ENCODE assay signal across 8 cellular contexts in the genomic region with DNA sequence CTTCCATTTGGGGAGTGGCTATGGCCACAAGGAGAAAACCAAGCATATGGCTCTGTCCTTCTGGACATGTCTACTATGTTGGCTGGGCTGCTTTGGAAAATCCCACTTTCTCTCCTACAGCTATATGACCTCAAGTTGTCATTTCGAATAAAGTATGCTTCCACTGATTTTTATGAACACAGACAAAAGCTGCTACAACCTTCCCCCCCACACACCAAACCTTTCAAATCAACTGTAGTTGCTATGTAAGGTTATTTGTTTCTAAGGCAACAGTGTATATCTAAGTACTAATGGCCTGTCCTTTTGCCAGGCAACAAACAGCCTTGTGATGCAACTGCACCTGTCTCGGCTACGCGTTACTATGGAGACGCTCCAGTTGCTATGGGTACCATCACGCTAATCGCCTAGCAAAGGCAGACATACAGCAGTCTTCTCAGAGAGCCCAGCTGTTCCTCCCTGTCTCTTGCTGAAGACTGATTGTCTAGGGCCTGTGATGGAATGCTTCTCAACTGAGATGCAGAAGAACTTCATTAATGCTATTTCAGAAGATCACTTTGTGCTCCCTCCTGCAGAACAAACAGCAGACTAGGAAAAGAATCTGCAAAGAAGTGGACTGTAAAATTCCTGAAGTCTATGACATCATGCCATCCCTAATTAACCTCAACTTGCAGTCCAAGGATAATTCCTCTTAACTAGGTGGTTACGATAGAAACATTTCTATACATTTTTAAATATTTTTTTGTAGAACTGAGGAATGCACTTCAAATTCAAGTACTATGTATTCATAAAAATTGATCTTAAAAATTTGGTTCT.
DNase-seq lines count a peak whose midpoint lies in the region; TF ChIP-seq lines count a peak whose summit lies in the region.

No MANE protein-coding gene starts in this region.

- peak overlapping the region in 2 of 4 donors; percentile 28 to 39 for H3K4me3 Mint-ChIP-seq in IgD-negative memory B cell
- no peak overlapping the region for H3K4me3 Mint-ChIP-seq in activated T-helper 2 cell treated with anti-CD3 and anti-CD28 coated beads, Interferon-gamma antibody, Interleukin-2, Interleukin-4, amounts not matched to agents 10 μg/mL and 5 μg/mL and 100 μg/mL, durations not matched to agents 14 hours and 24 hours and 36 hours (ENCODE audit: low read depth)

- TF ChIP-seq CTCF in fibroblast of lung (conservative IDR thresholded peaks at IDR 0.05 in 1 of 2, IDR thresholded peaks at IDR 0.05 in 1 of 2; ENCODE audit: low read depth in 1 of 2, low read length in 2 of 2) (no peak), spleen (IDR thresholded peaks at IDR 0.05 in 8 of 11, conservative IDR thresholded peaks at IDR 0.05 in 3 of 11) (no peak)

- H3K36me3 Mint-ChIP-seq in IgD-negative memory B cell = peaks cover 14% of the 10 kb centered on the region
- H3K36me3 Mint-ChIP-seq in activated T-helper 2 cell treated with anti-CD3 and anti-CD28 coated beads, Interferon-gamma antibody, Interleukin-2, Interleukin-4, amounts not matched to agents 10 μg/mL and 5 μg/mL and 100 μg/mL, durations not matched to agents 14 hours and 24 hours and 36 hours (ENCODE audit: low read depth) = peaks cover 74% of the 10 kb centered on the region

- peaks cover 46 to 49% (median 47%) of the 10 kb centered on the region in 3 donors for H3K4me1 Mint-ChIP-seq in IgD-negative memory B cell
- H3K4me1 Mint-ChIP-seq in activated T-helper 2 cell treated with anti-CD3 and anti-CD28 coated beads, Interferon-gamma antibody, Interleukin-2, Interleukin-4, amounts not matched to agents 10 μg/mL and 5 μg/mL and 100 μg/mL, durations not matched to agents 14 hours and 24 hours and 36 hours (ENCODE audit: low read depth) = peaks cover 39% of the 10 kb centered on the region

- 86 to 96% (median 88%) methylated on average over 8 of the region's 8 CpGs for WGBS in spleen, 5 donors

- H3K9me3 ChIP-seq in fibroblast of lung (ENCODE audit: control insufficient read depth, insufficient read depth, low read depth, low read length) (no peaks in the 10 kb centered on the region), spleen (no peaks in the 10 kb centered on the region)

- no peaks in the 10 kb centered on the region for H4K20me1 ChIP-seq in fibroblast of lung (ENCODE audit: control insufficient read depth, extremely low read depth, insufficient read depth, low read length)

- H3K9ac ChIP-seq in fibroblast of lung (ENCODE audit: insufficient read depth, low read length) = no peak overlapping the region

- no peaks in the 10 kb centered on the region for H3K36me3 ChIP-seq in fibroblast of lung (ENCODE audit: control insufficient read depth, insufficient read depth, low read length)
- peaks cover 0 to 43% (median 10%) of the 10 kb centered on the region in 6 donors for H3K36me3 ChIP-seq in spleen

- H3K27me3 ChIP-seq in fibroblast of lung (ENCODE audit: control insufficient read depth, insufficient read depth, low read length) = no peaks in the 10 kb centered on the region
- no peaks in the 10 kb centered on the region for H3K27me3 ChIP-seq in spleen (replicated peaks in 1 of 7)

- peaks cover 2% of the 10 kb centered on the region for H3K4me1 ChIP-seq in fibroblast of lung (ENCODE audit: control insufficient read depth, extremely low read depth, insufficient read depth, low read length)
- H3K4me1 ChIP-seq in spleen = peaks cover 20 to 58% (median 40%) of the 10 kb centered on the region in 6 donors

- no peaks in the 10 kb centered on the region for H3K79me2 ChIP-seq in fibroblast of lung (ENCODE audit: control insufficient read depth, insufficient read depth, low read length)

- H3K27me3 Mint-ChIP-seq in IgD-negative memory B cell = no peaks in the 10 kb centered on the region
- H3K27me3 Mint-ChIP-seq in activated T-helper 2 cell treated with anti-CD3 and anti-CD28 coated beads, Interferon-gamma antibody, Interleukin-2, Interleukin-4, amounts not matched to agents 10 μg/mL and 5 μg/mL and 100 μg/mL, durations not matched to agents 14 hours and 24 hours and 36 hours (ENCODE audit: low read depth) = no peaks in the 10 kb centered on the region

- H3K27ac ChIP-seq in fibroblast of lung (ENCODE audit: insufficient read depth, low read length) (no peak overlapping the region), spleen (no peak overlapping the region)

- TF ChIP-seq POLR2A in spleen (IDR thresholded peaks at IDR 0.05) = no peak

- intact Hi-C loops in spleen (cut with DNase I; ENCODE audit: low total_unique reads) = no loop called here
- intact Hi-C loops in posterior vena cava (cut with DNase I) = no loop called here
- intact Hi-C loops in activated T-helper 2 cell treated with anti-CD3 and anti-CD28 coated beads, Interferon-gamma antibody, Interleukin-2, Interleukin-4, amounts not matched to agents 10 μg/mL and 5 μg/mL and 100 μg/mL, durations not matched to agents 14 hours and 24 hours and 36 hours (cut with micrococcal nuclease) = no loop called here

- no peaks in the 10 kb centered on the region for H3K9me3 Mint-ChIP-seq in IgD-negative memory B cell
- H3K9me3 Mint-ChIP-seq in activated T-helper 2 cell treated with anti-CD3 and anti-CD28 coated beads, Interferon-gamma antibody, Interleukin-2, Interleukin-4, amounts not matched to agents 10 μg/mL and 5 μg/mL and 100 μg/mL, durations not matched to agents 14 hours and 24 hours and 36 hours = no peaks in the 10 kb centered on the region

- H3K4me3 ChIP-seq in fibroblast of lung (replicated peaks in 1 of 4; ENCODE audit: control extremely low read depth in 1 of 4, insufficient read depth in 1 of 4, low read depth in 3 of 4, low read length in 4 of 4) (no peak overlapping the region), spleen (no peak overlapping the region)

- H3K4me2 ChIP-seq in fibroblast of lung (ENCODE audit: extremely low read depth, insufficient read depth, low read length) = no peak overlapping the region

- peak; percentile 99 to 100 for DNase-seq in NCI-H524 (lab: John Stamatoyannopoulos, UW)
- DNase-seq in fibroblast of lung (ENCODE audit: low read depth in 2 of 2) = peak; percentile 32 to 39
- DNase-seq in pons (ENCODE audit: low spot score) = peak; percentile 73
- DNase-seq in HPDE6-E6E7 (ENCODE audit: extremely low spot score) = no peak
- no peak for DNase-seq in spleen
- no peak for DNase-seq in posterior vena cava (ENCODE audit: low spot score)
- no peak for DNase-seq in activated T-helper 2 cell treated with anti-CD3 and anti-CD28 coated beads, Interferon-gamma antibody, Interleukin-2, Interleukin-4, amounts not matched to agents 10 μg/mL and 5 μg/mL and 100 μg/mL, durations not matched to agents 14 hours and 24 hours and 36 hours (ENCODE audit: low spot score)

- H3K27ac Mint-ChIP-seq in IgD-negative memory B cell = peak overlapping the region; percentile 32 to 78 (median 67)
- H3K27ac Mint-ChIP-seq in activated T-helper 2 cell treated with anti-CD3 and anti-CD28 coated beads, Interferon-gamma antibody, Interleukin-2, Interleukin-4, amounts not matched to agents 10 μg/mL and 5 μg/mL and 100 μg/mL, durations not matched to agents 14 hours and 24 hours and 36 hours = no peak overlapping the region

- H2AFZ ChIP-seq in fibroblast of lung (ENCODE audit: low read length) = no peak overlapping the region

Comparison
In these comparisons a context has a peak if more than half of its experiments do, and no peak if none do; other contexts are left out.
1. DNase-seq: peak in NCI-H524 (2 of 2), fibroblast of lung (2 of 2) and pons (single experiment); none in HPDE6-E6E7 (single experiment), spleen (single experiment), posterior vena cava (single experiment) and activated T-helper 2 cell treated with anti-CD3 and anti-CD28 coated beads, Interferon-gamma antibody, Interleukin-2, Interleukin-4, amounts not matched to agents 10 μg/mL and 5 μg/mL and 100 μg/mL, durations not matched to agents 14 hours and 24 hours and 36 hours (single experiment).